ENCODE assay signal across 8 cellular contexts in genomic region chrX:134459683-134460004, GRCh38. TPM values are rescaled to one million over a fixed set of nuclear protein-coding genes. Genes with fewer than 3 reads are reported as not detected.
A peak's percentile ranks its signal among the peaks of the same experiment; 100 is the strongest.
DNase-seq lines count a peak whose midpoint lies in the region; ATAC-seq and TF ChIP-seq lines count a peak whose summit lies in the region.

No MANE protein-coding gene starts in this region.

- H3K4me1 ChIP-seq in Caco-2 = peaks cover 5% of the 10 kb centered on the region; the same call in 1 of the 2 replicates
- peaks cover 8 to 17% of the 10 kb centered on the region in 2 donors for H3K4me1 ChIP-seq in duodenal mucosa (ENCODE audit: control insufficient read depth in 1 of 2, insufficient read depth in 2 of 2, low read length in 2 of 2)

- H3K4me3 ChIP-seq in Caco-2 (ENCODE audit: low read depth, low read length) = peak overlapping the region; percentile 36
- H3K4me3 ChIP-seq in NB4 (ENCODE audit: low read depth, low read length) = peak overlapping the region; percentile 50
- peak overlapping the region; percentile 55 to 69 for H3K4me3 ChIP-seq in duodenal mucosa (ENCODE audit: low read depth in 1 of 2, low read length in 2 of 2)

- ATAC-seq in GM21737 (IDR thresholded peaks at IDR 0.05; ENCODE audit: unreplicated experiment) = peak; percentile 19
- no peak for ATAC-seq in natural killer cell
- ATAC-seq in HG03108 (IDR thresholded peaks at IDR 0.05; ENCODE audit: unreplicated experiment) = no peak

- POLR2A ChIA-PET in Caco-2 (lab: Charles Lee) = no interaction called here

- DNase-seq in Caco-2 = no peak
- no peak for DNase-seq in NB4 (ENCODE audit: low read depth)
- DNase-seq in natural killer cell = no peak
- DNase-seq in NOMO-1 treated with dmso at 0.1 percent for 144 hours (lab: John Stamatoyannopoulos, UW; ENCODE audit: unreplicated experiment) = no peak
- no peak for DNase-seq in NCI-H226

- H3K27ac ChIP-seq in duodenal mucosa (ENCODE audit: low read depth, low read length) = no peak overlapping the region

- H3K27me3 ChIP-seq in Caco-2 (replicated peaks; ENCODE audit: control insufficient read depth, insufficient read depth, low read length) (no peaks in the 10 kb centered on the region), duodenal mucosa (ENCODE audit: control insufficient read depth in 1 of 2, insufficient read depth in 2 of 2, low read length in 2 of 2) (no peaks in the 10 kb centered on the region)

- H3K4me3 Mint-ChIP-seq in Caco-2 (ENCODE audit: unreplicated experiment) (peak overlapping the region; percentile 84), natural killer cell (peak overlapping the region; percentile 87)

- H3K36me3 Mint-ChIP-seq in Caco-2 (ENCODE audit: insufficient read depth, unreplicated experiment) = no peaks in the 10 kb centered on the region
- no peaks in the 10 kb centered on the region for H3K36me3 Mint-ChIP-seq in natural killer cell

- H3K27me3 Mint-ChIP-seq in Caco-2 (ENCODE audit: insufficient read depth, unreplicated experiment) = no peaks in the 10 kb centered on the region
- H3K27me3 Mint-ChIP-seq in natural killer cell (ENCODE audit: low read depth in 2 of 2) = no peaks in the 10 kb centered on the region

- H3K27ac Mint-ChIP-seq in Caco-2 (ENCODE audit: unreplicated experiment) = peak overlapping the region; percentile 81
- H3K27ac Mint-ChIP-seq in natural killer cell = peak overlapping the region in 1 of 2 donors; percentile 74

- TF ChIP-seq CTCF in Caco-2 (IDR thresholded peaks at IDR 0.05; ENCODE audit: insufficient read depth in 1 of 2, low read depth in 1 of 2, low read length in 1 of 2, severe bottlenecking in 1 of 2, unreplicated experiment in 1 of 2) = no peak
- no peak for TF ChIP-seq CTCF in NB4 (IDR thresholded peaks at IDR 0.05; ENCODE audit: low read depth, low read length)
- no peak for TF ChIP-seq CTCF in natural killer cell (IDR thresholded peaks at IDR 0.05)

- H3K36me3 ChIP-seq in Caco-2 (ENCODE audit: control insufficient read depth, insufficient read depth, low read length) (no peaks in the 10 kb centered on the region), duodenal mucosa (ENCODE audit: control insufficient read depth in 1 of 2, insufficient read depth in 2 of 2, low read length in 2 of 2) (no peaks in the 10 kb centered on the region)

- intact Hi-C loops in Caco-2 (cut with micrococcal nuclease; ENCODE audit: unreplicated experiment) = no loop called here
- intact Hi-C loops in natural killer cell (cut with micrococcal nuclease) = no loop called here

- CTCF ChIA-PET in Caco-2 (lab: Charles Lee) = no interaction called here

- no peaks in the 10 kb centered on the region for H3K4me1 Mint-ChIP-seq in Caco-2 (ENCODE audit: low read depth, unreplicated experiment)
- H3K4me1 Mint-ChIP-seq in natural killer cell = peaks cover 10 to 15% of the 10 kb centered on the region in 2 donors

- no peak for TF ChIP-seq POLR2A in NB4 (IDR thresholded peaks at IDR 0.05; ENCODE audit: extremely low read depth, insufficient read length)

- BruUV-seq in Caco-2 (replicated peaks; lab: Mats Ljungman, UMichigan) = no TSS peak

- H3K9me3 Mint-ChIP-seq in Caco-2 (ENCODE audit: unreplicated experiment) (no peaks in the 10 kb centered on the region), natural killer cell (no peaks in the 10 kb centered on the region)

- no peaks in the 10 kb centered on the region for H3K9me3 ChIP-seq in Caco-2
- no peaks in the 10 kb centered on the region for H3K9me3 ChIP-seq in duodenal mucosa (ENCODE audit: control insufficient read depth in 1 of 2, low read length in 2 of 2)

- H3K9ac ChIP-seq in duodenal mucosa (ENCODE audit: low read depth in 1 of 2, low read length in 2 of 2) = peak overlapping the region; percentile 32 to 59

RNA-seq across cellular contexts. Expression of gene HPRT1, which starts 0.3 kb away (rescaled TPM):
- total RNA-seq in Caco-2 (2022) (48.0 and 50.2 TPM in 2 replicates), natural killer cell (10 to 100 TPM; 15.1 to 17.8 (median 17.7) TPM)
